5 cellular contexts compared by ENCODE assay signal in genomic region chrX:19182785-19183184, GRCh38.
"Had no signal": no experiment of that assay in that cellular context is flagged by ENCODE, and none has a peak within 500 bp of the region (broad histone marks: within the 10 kb centered on the region; RNA-seq: fewer than 3 reads in every experiment).

No MANE protein-coding gene starts in this region.

- H2AFZ ChIP-seq: GM23338 had no signal

- H3K4me3 ChIP-seq: GM23338 had no signal

- DNase-seq: H9, HCEC 1CT, HFFc6, KBM-7 had no signal

- H3K4me2 ChIP-seq: GM23338 had no signal

- ATAC-seq: GM23338 had no signal
